ENCODE assay signal across 16 cellular contexts in the genomic region with DNA sequence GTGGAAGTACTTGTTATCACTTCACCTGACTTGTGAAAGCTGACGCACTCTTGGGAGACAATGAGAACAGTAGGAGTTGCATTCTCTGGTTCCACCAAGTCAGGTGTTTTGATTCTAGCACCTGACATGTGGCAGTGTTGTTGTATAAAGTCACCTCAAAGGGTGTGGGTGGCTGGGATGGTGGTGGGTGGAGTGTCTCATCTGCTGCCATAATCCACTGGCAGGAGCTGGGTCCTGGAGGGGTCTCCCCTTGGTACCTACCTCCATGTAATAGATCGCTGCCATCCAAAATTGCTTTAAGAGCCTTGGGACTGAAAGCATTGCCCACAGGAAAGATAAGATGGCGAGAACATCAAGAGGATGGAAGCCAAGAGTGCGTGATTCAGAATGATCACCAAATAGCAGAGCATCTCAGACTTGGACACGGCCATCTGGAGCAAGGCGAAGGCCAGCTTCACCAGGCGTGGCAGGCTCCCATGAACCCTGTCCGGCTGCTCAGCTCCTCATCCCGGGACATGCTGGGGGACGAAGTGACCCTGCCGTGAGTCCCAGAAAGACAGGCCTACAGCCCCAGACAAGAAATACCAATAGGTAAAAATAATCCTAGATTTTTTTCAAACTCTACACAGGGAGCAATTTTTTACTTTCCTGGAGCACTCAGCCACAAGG. TPM values are rescaled to one million over a fixed set of nuclear protein-coding genes. Genes with fewer than 3 reads are reported as not detected.
A peak's percentile ranks its signal among the peaks of the same experiment; 100 is the strongest.
DNase-seq lines count a peak whose midpoint lies in the region; ATAC-seq and TF ChIP-seq lines count a peak whose summit lies in the region.
"Had no signal": no experiment of that assay in that cellular context is flagged by ENCODE, and none has a peak within 500 bp of the region (broad histone marks: within the 10 kb centered on the region; RNA-seq: fewer than 3 reads in every experiment).

No MANE protein-coding gene starts in this region.

- no peak overlapping the region for H3K4me3 ChIP-seq in endodermal cell (ENCODE audit: low read length)
- no peak overlapping the region for H3K4me3 ChIP-seq in lung
- H3K4me3 ChIP-seq in trophoblast cell (ENCODE audit: low read depth, low read length) = no peak overlapping the region
- H3K4me3 ChIP-seq: BLaER1, GM12878 had no signal

- ATAC-seq in activated CD8-positive, alpha-beta memory T cell treated with anti-CD3 and anti-CD28 coated beads, Interleukin-2, amount 10 ng/mL, durations not matched to agents 7 days and 5 days = no peak
- ATAC-seq in lung (ENCODE audit: insufficient read depth, low FRiP score) = no peak
- ATAC-seq: GM12878 had no signal

- H3K9me3 ChIP-seq in endodermal cell (ENCODE audit: control insufficient read depth, low read length) = no peaks in the 10 kb centered on the region
- peaks cover 0 to 5% of the 10 kb centered on the region in 2 donors for H3K9me3 ChIP-seq in lung (ENCODE audit: control insufficient read depth in 2 of 2, insufficient read depth in 1 of 2, low read length in 1 of 2)
- no peaks in the 10 kb centered on the region for H3K9me3 ChIP-seq in trophoblast cell (ENCODE audit: insufficient read depth, low read depth, low read length)
- H3K9me3 ChIP-seq: BLaER1 had no signal

- peaks cover 49% of the 10 kb centered on the region for H3K27me3 Mint-ChIP-seq in activated CD8-positive, alpha-beta memory T cell treated with anti-CD3 and anti-CD28 coated beads, Interleukin-2, amount 10 ng/mL, durations not matched to agents 7 days and 5 days
- peaks cover 32% of the 10 kb centered on the region for H3K27me3 Mint-ChIP-seq in endodermal cell (ENCODE audit: insufficient read depth)

- 94 to 95% methylated on average over 6 to 11 of the region's 11 CpGs for WGBS in endodermal cell (ENCODE audit: insufficient coverage in 1 of 2, insufficient read length in 1 of 2), 2 experiments
- 92 to 98% methylated on average over 11 of the region's 11 CpGs for WGBS in lung, 2 donors
- WGBS in trophoblast cell (ENCODE audit: extremely low coverage, insufficient coverage, insufficient read length) = no CpG with 5 or more reads among the region's 11 CpGs

- H3K79me1 ChIP-seq in trophoblast cell (ENCODE audit: low read length) = no peaks in the 10 kb centered on the region

- peak; percentile 23 for DNase-seq in activated CD8-positive, alpha-beta memory T cell treated with anti-CD3 and anti-CD28 coated beads, Interleukin-2, amount 10 ng/mL, durations not matched to agents 7 days and 5 days
- DNase-seq in activated CD8-positive, alpha-beta memory T cell treated with anti-CD3 and anti-CD28 coated beads, Interleukin-2, amount 50 U/mL, for 4 hours = no peak
- DNase-seq in endodermal cell (peak; percentile 31), lung (ENCODE audit: low spot score) (peak; percentile 21), globus pallidus (ENCODE audit: low spot score) (no peak), trophoblast cell (no peak), NCI-H748 (lab: John Stamatoyannopoulos, UW; ENCODE audit: unreplicated experiment) (no peak)
- DNase-seq: 8988T; CD4-positive, alpha-beta memory T cell; DND-41; EL; GOT3; H9 had no signal

- no peak overlapping the region for H2AK5ac ChIP-seq in trophoblast cell (ENCODE audit: low read length)

- H3K9me3 Mint-ChIP-seq in activated CD8-positive, alpha-beta memory T cell treated with anti-CD3 and anti-CD28 coated beads, Interleukin-2, amount 10 ng/mL, durations not matched to agents 7 days and 5 days (ENCODE audit: low read depth) = no peaks in the 10 kb centered on the region
- no peaks in the 10 kb centered on the region for H3K9me3 Mint-ChIP-seq in endodermal cell
- H3K9me3 Mint-ChIP-seq: CD14-positive monocyte; CD4-positive, alpha-beta memory T cell had no signal

- CTCF ChIA-PET in activated CD8-positive, alpha-beta memory T cell treated with anti-CD3 and anti-CD28 coated beads, Interleukin-2, amount 10 ng/mL, durations not matched to agents 7 days and 5 days (lab: Charles Lee) = no interaction called here

- H3K27ac ChIP-seq in endodermal cell (ENCODE audit: low read depth, low read length) = no peak overlapping the region
- no peak overlapping the region for H3K27ac ChIP-seq in lung (ENCODE audit: low read depth in 1 of 2, low read length in 1 of 2)
- H3K27ac ChIP-seq in trophoblast cell (ENCODE audit: low read depth, low read length) = no peak overlapping the region
- H3K27ac ChIP-seq: BLaER1 had no signal

- H2BK120ac ChIP-seq in trophoblast cell (ENCODE audit: insufficient read depth, low read length, poor library complexity) = no peak overlapping the region

- H2BK5ac ChIP-seq in trophoblast cell (ENCODE audit: low read depth, low read length, poor library complexity) = no peak overlapping the region

- no peak overlapping the region for H4K8ac ChIP-seq in trophoblast cell (ENCODE audit: low read depth, low read length)

- no peak overlapping the region for H3K18ac ChIP-seq in trophoblast cell (ENCODE audit: low read length)

- H3K36me3 Mint-ChIP-seq in activated CD8-positive, alpha-beta memory T cell treated with anti-CD3 and anti-CD28 coated beads, Interleukin-2, amount 10 ng/mL, durations not matched to agents 7 days and 5 days = no peaks in the 10 kb centered on the region
- no peaks in the 10 kb centered on the region for H3K36me3 Mint-ChIP-seq in endodermal cell (ENCODE audit: low read depth)
- H3K36me3 Mint-ChIP-seq: CD14-positive monocyte; CD4-positive, alpha-beta memory T cell had no signal

- no peak overlapping the region for H3K27ac Mint-ChIP-seq in activated CD8-positive, alpha-beta memory T cell treated with anti-CD3 and anti-CD28 coated beads, Interleukin-2, amount 10 ng/mL, durations not matched to agents 7 days and 5 days
- no peak overlapping the region for H3K27ac Mint-ChIP-seq in endodermal cell
- H3K27ac Mint-ChIP-seq: CD14-positive monocyte; CD4-positive, alpha-beta memory T cell had no signal

- no peak overlapping the region for H4K12ac ChIP-seq in trophoblast cell (ENCODE audit: low read depth, low read length)

- no peak overlapping the region for H3K23ac ChIP-seq in trophoblast cell (ENCODE audit: low read length)

- no peaks in the 10 kb centered on the region for H3K4me1 ChIP-seq in endodermal cell (ENCODE audit: control insufficient read depth, insufficient read depth, low read length)
- H3K4me1 ChIP-seq in lung (ENCODE audit: control insufficient read depth in 2 of 2, insufficient read depth in 2 of 2, low read length in 2 of 2) = no peaks in the 10 kb centered on the region
- H3K4me1 ChIP-seq in trophoblast cell (ENCODE audit: control insufficient read depth in 1 of 2, insufficient read depth in 2 of 2, low read length in 2 of 2) = no peaks in the 10 kb centered on the region

- H3K36me3 ChIP-seq in endodermal cell (ENCODE audit: control insufficient read depth, insufficient read depth, low read length) (no peaks in the 10 kb centered on the region), lung (ENCODE audit: control insufficient read depth in 2 of 2, insufficient read depth in 2 of 2, low read length in 2 of 2) (no peaks in the 10 kb centered on the region), trophoblast cell (ENCODE audit: control insufficient read depth in 1 of 2, insufficient read depth in 2 of 2, low read length in 2 of 2) (no peaks in the 10 kb centered on the region)
- H3K36me3 ChIP-seq: BLaER1 had no signal

- H3K4me2 ChIP-seq in trophoblast cell (ENCODE audit: low read length) = no peak overlapping the region
- H3K4me2 ChIP-seq: BLaER1 had no signal

- no peak overlapping the region for H2AFZ ChIP-seq in trophoblast cell (ENCODE audit: insufficient read depth, low read length, poor library complexity)

- H3K27me3 ChIP-seq in endodermal cell (ENCODE audit: control insufficient read depth, insufficient read depth, low read length, poor library complexity, severe bottlenecking) (no peaks in the 10 kb centered on the region), lung (ENCODE audit: control insufficient read depth, insufficient read depth) (no peaks in the 10 kb centered on the region), trophoblast cell (ENCODE audit: insufficient read depth, low read length) (no peaks in the 10 kb centered on the region)
- H3K27me3 ChIP-seq: BLaER1 had no signal

- H2BK12ac ChIP-seq in trophoblast cell (ENCODE audit: low read length) = no peak overlapping the region

- no peak overlapping the region for H3K4ac ChIP-seq in trophoblast cell (ENCODE audit: low read depth, low read length)

- no peak overlapping the region for H4K91ac ChIP-seq in trophoblast cell (ENCODE audit: low read depth, low read length)

- H3K79me2 ChIP-seq in trophoblast cell (ENCODE audit: control insufficient read depth, insufficient read depth, low read length, poor library complexity) = no peaks in the 10 kb centered on the region

- H3K4me3 Mint-ChIP-seq in activated CD8-positive, alpha-beta memory T cell treated with anti-CD3 and anti-CD28 coated beads, Interleukin-2, amount 10 ng/mL, durations not matched to agents 7 days and 5 days = no peak overlapping the region
- no peak overlapping the region for H3K4me3 Mint-ChIP-seq in endodermal cell
- H3K4me3 Mint-ChIP-seq: CD14-positive monocyte; CD4-positive, alpha-beta memory T cell; H9 had no signal

- TF ChIP-seq CTCF in endodermal cell (conservative IDR thresholded peaks at IDR 0.05) = no peak
- no peak for TF ChIP-seq CTCF in lung (IDR thresholded peaks at IDR 0.05; ENCODE audit: control extremely low read depth, extremely low read depth)

- no peak overlapping the region for H3K9ac ChIP-seq in endodermal cell (ENCODE audit: extremely low read depth, low read length, poor library complexity, severe bottlenecking)
- H3K9ac ChIP-seq in trophoblast cell (ENCODE audit: low read length) = no peak overlapping the region
- H3K9ac ChIP-seq: BLaER1 had no signal

- no peaks in the 10 kb centered on the region for H3K4me1 Mint-ChIP-seq in activated CD8-positive, alpha-beta memory T cell treated with anti-CD3 and anti-CD28 coated beads, Interleukin-2, amount 10 ng/mL, durations not matched to agents 7 days and 5 days
- H3K4me1 Mint-ChIP-seq in endodermal cell = peaks cover 6% of the 10 kb centered on the region
- H3K4me1 Mint-ChIP-seq: CD14-positive monocyte; CD4-positive, alpha-beta memory T cell had no signal

- no peak overlapping the region for H3K14ac ChIP-seq in trophoblast cell (ENCODE audit: low read length)

RNA-seq across cellular contexts. Expression of a gene that starts 56.6 kb away (rescaled TPM):
- total RNA-seq in activated CD8-positive, alpha-beta memory T cell treated with anti-CD3 and anti-CD28 coated beads, Interleukin-2, amount 10 ng/mL, durations not matched to agents 7 days and 5 days = 10 to 100 TPM; 19.3 to 30.4 TPM
- 10 to 100 TPM; 52.9 to 72.8 TPM for total RNA-seq in endodermal cell
- polyA plus RNA-seq in endodermal cell (2013, experiment 1 of 2) = 24.1 TPM
- polyA plus RNA-seq in endodermal cell (2013, experiment 2 of 2) = 22.4 TPM
- total RNA-seq in lung = 10 to 100 TPM; 24.3 to 46.2 TPM
- polyA plus RNA-seq in lung = 10 to 100 TPM; 36.4 to 46.0 TPM
- polyA plus RNA-seq in trophoblast cell (2013) = 11.3 and 12.1 TPM in 2 replicates

Comparison
In these comparisons a context has a peak if more than half of its experiments do, and no peak if none do; other contexts are left out.
1. DNase-seq: peak in activated CD8-positive, alpha-beta memory T cell treated with anti-CD3 and anti-CD28 coated beads, Interleukin-2, amount 10 ng/mL, durations not matched to agents 7 days and 5 days (single experiment), endodermal cell (single experiment) and lung (single experiment); none in activated CD8-positive, alpha-beta memory T cell treated with anti-CD3 and anti-CD28 coated beads, Interleukin-2, amount 50 U/mL, for 4 hours (single experiment), globus pallidus (single experiment), trophoblast cell (0 of 2) and NCI-H748 (single experiment).